In the genomic region with DNA sequence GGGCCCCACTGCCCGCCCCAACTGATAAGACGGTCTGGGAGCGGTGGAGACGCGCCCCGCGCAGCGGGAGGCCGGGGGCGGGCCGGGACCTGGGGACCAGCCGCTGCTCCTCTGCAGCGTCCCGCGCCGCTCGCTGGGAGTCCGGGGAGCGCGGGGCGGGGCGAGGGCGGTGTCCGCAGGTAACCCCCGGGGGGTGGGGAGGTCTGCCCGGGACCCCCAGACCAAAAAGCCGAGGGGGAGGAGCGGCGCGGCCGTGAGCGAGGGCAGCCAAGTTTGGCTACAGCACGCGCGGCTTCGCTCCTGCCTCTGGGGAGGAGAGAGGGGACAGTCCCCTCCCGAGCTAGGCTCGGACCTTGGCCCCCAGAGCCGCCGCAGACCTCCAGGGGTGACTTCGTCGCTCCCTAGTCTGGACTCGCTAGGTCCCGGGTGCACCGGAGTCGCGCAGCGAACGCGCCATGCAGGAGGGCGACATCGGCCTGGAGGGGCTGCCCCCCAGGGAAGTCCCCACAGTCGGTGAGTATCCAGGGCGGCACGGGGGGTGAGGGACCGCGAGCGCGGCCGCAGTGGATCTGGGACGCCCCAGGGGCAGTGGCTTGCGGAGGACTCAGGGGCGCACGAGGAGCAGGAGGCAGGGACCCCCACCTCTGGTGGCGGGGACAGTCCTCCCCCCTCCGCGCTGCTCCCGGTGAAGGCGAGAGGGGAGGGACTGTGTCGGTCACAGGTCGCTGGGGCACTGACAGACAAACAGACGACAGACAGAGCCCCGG, we compare ENCODE assay signal across 12 cellular contexts.
DNase-seq lines count a peak whose midpoint lies in the region; ATAC-seq, FAIRE-seq and TF ChIP-seq lines count a peak whose summit lies in the region.
"Had no signal": no experiment of that assay in that cellular context is flagged by ENCODE, and none has a peak within 500 bp of the region (broad histone marks: within the 10 kb centered on the region; RNA-seq: fewer than 3 reads in every experiment).

No MANE protein-coding gene starts in this region.

- TF ChIP-seq POLR2A in sigmoid colon (IDR thresholded peaks at IDR 0.05): no peak

- no peak for FAIRE-seq in kidney (lab: Jason Lieb, UNC)

- H3K9me3 Mint-ChIP-seq in endothelial cell (ENCODE audit: unreplicated experiment): no peaks in the 10 kb centered on the region
- H3K9me3 Mint-ChIP-seq: activated CD8-positive, alpha-beta T cell treated with anti-CD3 and anti-CD28 coated beads for 36 hours; activated naive CD8-positive, alpha-beta T cell treated with anti-CD3 and anti-CD28 coated beads, Interleukin-2, amount 10 ng/mL, durations not matched to agents 7 days and 5 days; T-cell had no signal

- intact Hi-C loops in dorsolateral prefrontal cortex (cut with DNase I): no loop called here
- intact Hi-C loops in kidney (cut with DNase I): no loop called here
- intact Hi-C loops in sigmoid colon (cut with DNase I): no loop called here

- DNase-seq in GM23248 (peak; percentile 11), dorsolateral prefrontal cortex (no peak), kidney (peak; percentile 81), sigmoid colon (no peak), endothelial cell (ENCODE audit: low spot score) (no peak), cerebellar nuclear complex (lab: John Stamatoyannopoulos, UW) (no peak), Ammon's horn (ENCODE audit: low spot score) (no peak)
- DNase-seq: activated CD8-positive, alpha-beta T cell treated with anti-CD3 and anti-CD28 coated beads for 36 hours; activated naive CD8-positive, alpha-beta T cell treated with anti-CD3 and anti-CD28 coated beads, Interleukin-2, amount 10 ng/mL, durations not matched to agents 7 days and 5 days; T-cell had no signal

- H3K4me3 ChIP-seq in GM23248 (no peak overlapping the region), dorsolateral prefrontal cortex (peak overlapping the region in 50 of 59 donors; percentile 4 to 57 (median 35)), kidney (ENCODE audit: low read length in 2 of 2) (no peak overlapping the region), sigmoid colon (peak overlapping the region in 3 of 4 donors; percentile 8 to 27 (median 10))

- no peak overlapping the region for H2AFZ ChIP-seq in GM23248

- in situ Hi-C loops in GM23248 (cut with MboI): no loop called here

- 4% methylated on average over 36 to 64 of the region's 73 CpGs for WGBS in GM23248 (ENCODE audit: low coverage in 1 of 2, low lambda C conversion rate in 2 of 2, missing lambda C conversion rate in 2 of 2), 2 experiments
- WGBS in sigmoid colon, 2 donors: 4 to 8% methylated on average over 73 of the region's 73 CpGs

- no peaks in the 10 kb centered on the region for H3K79me2 ChIP-seq in GM23248 (ENCODE audit: insufficient read depth)

- no peaks in the 10 kb centered on the region for H3K4me1 ChIP-seq in GM23248 (ENCODE audit: insufficient read depth)
- peaks cover 0 to 4% of the 10 kb centered on the region in 2 donors for H3K4me1 ChIP-seq in kidney (ENCODE audit: control insufficient read depth in 1 of 2, insufficient read depth in 1 of 2, low read depth in 1 of 2, low read length in 2 of 2)
- H3K4me1 ChIP-seq in sigmoid colon: peaks cover 0 to 14% (median 11%) of the 10 kb centered on the region in 4 donors

- H3K9me3 ChIP-seq in GM23248 (ENCODE audit: low read depth) (no peaks in the 10 kb centered on the region), kidney (ENCODE audit: control insufficient read depth in 1 of 2, low read length in 2 of 2) (no peaks in the 10 kb centered on the region), sigmoid colon (no peaks in the 10 kb centered on the region)

- TF ChIP-seq CTCF in dorsolateral prefrontal cortex (IDR thresholded peaks at IDR 0.05 in 54 of 56, conservative IDR thresholded peaks at IDR 0.05 in 2 of 56; ENCODE audit: low read depth in 1 of 56, partially characterized antibody in 56 of 56) (no peak), kidney (IDR thresholded peaks at IDR 0.05; ENCODE audit: borderline replicate concordance, extremely low read depth, insufficient read depth) (no peak), sigmoid colon (IDR thresholded peaks at IDR 0.05) (no peak), endothelial cell (IDR thresholded peaks at IDR 0.05; ENCODE audit: unreplicated experiment) (no peak)

- H3K36me3 ChIP-seq in GM23248 (ENCODE audit: low read depth) (no peaks in the 10 kb centered on the region), kidney (ENCODE audit: control insufficient read depth in 1 of 2, insufficient read depth in 2 of 2, low read length in 2 of 2) (no peaks in the 10 kb centered on the region), sigmoid colon (no peaks in the 10 kb centered on the region)

- H3K9me2 ChIP-seq in GM23248 (ENCODE audit: insufficient read depth): no peaks in the 10 kb centered on the region

- peaks cover 67% of the 10 kb centered on the region for H3K27me3 ChIP-seq in GM23248 (replicated peaks; ENCODE audit: insufficient read depth)
- peaks cover 0 to 76% (median 36%) of the 10 kb centered on the region in 45 donors for H3K27me3 ChIP-seq in dorsolateral prefrontal cortex
- H3K27me3 ChIP-seq in sigmoid colon: peaks cover 12 to 78% (median 40%) of the 10 kb centered on the region in 3 donors

- no peak overlapping the region for H3K4me3 Mint-ChIP-seq in endothelial cell (ENCODE audit: unreplicated experiment)
- H3K4me3 Mint-ChIP-seq: activated CD8-positive, alpha-beta T cell treated with anti-CD3 and anti-CD28 coated beads for 36 hours; activated naive CD8-positive, alpha-beta T cell treated with anti-CD3 and anti-CD28 coated beads, Interleukin-2, amount 10 ng/mL, durations not matched to agents 7 days and 5 days; T-cell had no signal

- no peak overlapping the region for H3K27ac ChIP-seq in GM23248
- H3K27ac ChIP-seq in dorsolateral prefrontal cortex: peak overlapping the region in 13 of 59 donors; percentile 8 to 61 (median 30)
- peak overlapping the region in 1 of 2 donors; percentile 28 for H3K27ac ChIP-seq in kidney (ENCODE audit: low read depth in 2 of 2, low read length in 2 of 2)
- peak overlapping the region; percentile 12 to 59 (median 55) for H3K27ac ChIP-seq in sigmoid colon

- H3K27ac Mint-ChIP-seq in endothelial cell (ENCODE audit: unreplicated experiment): no peak overlapping the region
- H3K27ac Mint-ChIP-seq: activated CD8-positive, alpha-beta T cell treated with anti-CD3 and anti-CD28 coated beads for 36 hours; activated naive CD8-positive, alpha-beta T cell treated with anti-CD3 and anti-CD28 coated beads, Interleukin-2, amount 10 ng/mL, durations not matched to agents 7 days and 5 days; progenitor cell of endocrine pancreas; T-cell had no signal

- H3K36me3 Mint-ChIP-seq in endothelial cell (ENCODE audit: low read depth, unreplicated experiment): no peaks in the 10 kb centered on the region
- H3K36me3 Mint-ChIP-seq: activated naive CD8-positive, alpha-beta T cell treated with anti-CD3 and anti-CD28 coated beads, Interleukin-2, amount 10 ng/mL, durations not matched to agents 7 days and 5 days; T-cell had no signal

- no peak for TF ChIP-seq EP300 in sigmoid colon (IDR thresholded peaks at IDR 0.05)

- H3K27me3 Mint-ChIP-seq in endothelial cell (ENCODE audit: unreplicated experiment): peaks cover 12% of the 10 kb centered on the region

- no peak for ATAC-seq in HG03097 (IDR thresholded peaks at IDR 0.05; ENCODE audit: low FRiP score, unreplicated experiment)
- ATAC-seq: activated CD8-positive, alpha-beta T cell treated with anti-CD3 and anti-CD28 coated beads for 36 hours; T-cell had no signal

- H3K9ac ChIP-seq in GM23248: no peak overlapping the region
- H3K9ac ChIP-seq in kidney (ENCODE audit: low read length in 2 of 2): no peak overlapping the region

- H4K20me1 ChIP-seq in GM23248 (ENCODE audit: insufficient read depth): no peaks in the 10 kb centered on the region

- no peaks in the 10 kb centered on the region for H3F3A ChIP-seq in GM23248 (ENCODE audit: insufficient read depth)

- H3K4me1 Mint-ChIP-seq in endothelial cell (ENCODE audit: unreplicated experiment): peaks cover 13% of the 10 kb centered on the region
- H3K4me1 Mint-ChIP-seq: activated naive CD8-positive, alpha-beta T cell treated with anti-CD3 and anti-CD28 coated beads, Interleukin-2, amount 10 ng/mL, durations not matched to agents 7 days and 5 days had no signal

- no peak overlapping the region for H3K4me2 ChIP-seq in GM23248 (ENCODE audit: unreplicated experiment)

Comparison
In these comparisons a context has a peak if more than half of its experiments do, and no peak if none do; other contexts are left out.
1. DNase-seq: peak in GM23248 (single experiment) and kidney (single experiment); none in dorsolateral prefrontal cortex (0 of 10), sigmoid colon (single experiment), endothelial cell (single experiment), cerebellar nuclear complex (0 of 2) and Ammon's horn (single experiment).
2. H3K4me3 ChIP-seq: peak in dorsolateral prefrontal cortex (50 of 59) and sigmoid colon (3 of 4); none in GM23248 (single experiment) and kidney (0 of 2).